In the genomic region with DNA sequence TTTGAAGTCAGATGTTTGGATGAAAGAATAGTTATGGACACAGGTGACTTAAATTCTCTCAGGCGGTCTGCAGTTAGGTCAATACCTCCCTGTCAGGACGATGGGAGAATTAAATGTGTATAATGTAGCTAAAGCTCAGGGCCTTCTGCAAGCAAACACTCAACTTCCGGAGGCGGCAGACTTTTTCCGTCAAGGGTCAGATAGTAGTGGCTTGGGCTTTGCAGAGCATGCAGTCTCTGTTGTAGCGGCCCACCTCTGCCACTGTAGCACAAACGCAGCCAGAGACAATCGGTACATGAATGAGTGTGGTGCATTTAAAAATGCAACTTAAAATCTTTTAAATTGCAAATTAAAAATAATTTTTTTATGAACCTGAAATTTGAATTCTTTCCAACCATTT, we compare ENCODE assay signal across 14 cellular contexts. TPM values are rescaled to one million over a fixed set of nuclear protein-coding genes. Genes with fewer than 3 reads are reported as not detected.
DNase-seq lines count a peak whose midpoint lies in the region; ATAC-seq and TF ChIP-seq lines count a peak whose summit lies in the region.
"Had no signal": no experiment of that assay in that cellular context is flagged by ENCODE, and none has a peak within 500 bp of the region (broad histone marks: within the 10 kb centered on the region; RNA-seq: fewer than 3 reads in every experiment).

No MANE protein-coding gene starts in this region.

- H3K36me3 ChIP-seq in GM23338 (ENCODE audit: insufficient read depth) (no peaks in the 10 kb centered on the region), gastrocnemius medialis (no peaks in the 10 kb centered on the region), endodermal cell (ENCODE audit: control insufficient read depth, insufficient read depth, low read length) (no peaks in the 10 kb centered on the region)
- H3K36me3 ChIP-seq: heart left ventricle had no signal

- H3K27me3 Mint-ChIP-seq in activated CD8-positive, alpha-beta memory T cell treated with anti-CD3 and anti-CD28 coated beads, Interleukin-2, amount 10 ng/mL, durations not matched to agents 7 days and 5 days: peaks cover 3% of the 10 kb centered on the region
- H3K27me3 Mint-ChIP-seq in GM23338 (ENCODE audit: insufficient read depth, low read depth, poor library complexity) (no peaks in the 10 kb centered on the region), naive B cell (peaks cover 0 to 8% (median 0%) of the 10 kb centered on the region in 3 donors), endodermal cell (ENCODE audit: insufficient read depth) (no peaks in the 10 kb centered on the region)
- no peaks in the 10 kb centered on the region for H3K27me3 Mint-ChIP-seq in activated CD4-positive, alpha-beta memory T cell treated with anti-CD3 and anti-CD28 coated beads, Interleukin-2, amount 10 ng/mL, durations not matched to agents 7 days and 5 days
- H3K27me3 Mint-ChIP-seq: central memory CD8-positive, alpha-beta T cell had no signal

- H3K27me3 ChIP-seq in GM23338 (ENCODE audit: insufficient read depth): no peaks in the 10 kb centered on the region
- no peaks in the 10 kb centered on the region for H3K27me3 ChIP-seq in gastrocnemius medialis
- no peaks in the 10 kb centered on the region for H3K27me3 ChIP-seq in endodermal cell (ENCODE audit: control insufficient read depth, insufficient read depth, low read length, poor library complexity, severe bottlenecking)
- H3K27me3 ChIP-seq: heart left ventricle had no signal

- WGBS in endodermal cell (ENCODE audit: insufficient coverage in 1 of 2, insufficient read length in 1 of 2), 2 experiments: 94 to 96% methylated on average over 5 to 6 of the region's 8 CpGs

- no peak overlapping the region for H3K4me3 ChIP-seq in GM23338
- H3K4me3 ChIP-seq in gastrocnemius medialis: no peak overlapping the region
- H3K4me3 ChIP-seq in endodermal cell (ENCODE audit: low read length): no peak overlapping the region
- H3K4me3 ChIP-seq: A549, heart left ventricle had no signal

- TF ChIP-seq CTCF in GM23338 (conservative IDR thresholded peaks at IDR 0.05; ENCODE audit: low read depth in 2 of 2) (no peak), gastrocnemius medialis (IDR thresholded peaks at IDR 0.05 in 4 of 5, conservative IDR thresholded peaks at IDR 0.05 in 1 of 5) (no peak), endodermal cell (conservative IDR thresholded peaks at IDR 0.05) (no peak)

- in situ Hi-C loops in gastrocnemius medialis (cut with MboI; ENCODE audit: low sequenced_read_pairs in 4 of 4): no loop called here

- no peak overlapping the region for H3K9ac ChIP-seq in endodermal cell (ENCODE audit: extremely low read depth, low read length, poor library complexity, severe bottlenecking)

- CTCF ChIA-PET in activated CD8-positive, alpha-beta memory T cell treated with anti-CD3 and anti-CD28 coated beads, Interleukin-2, amount 10 ng/mL, durations not matched to agents 7 days and 5 days (lab: Charles Lee): interaction anchor here (1.5 to 3.4 kb wide), 4 partner anchors 11 to 109 kb away, joined by 3 to 17 read pairs (median 6); no protein-coding TSS in a partner anchor
- CTCF ChIA-PET in activated CD4-positive, alpha-beta memory T cell treated with anti-CD3 and anti-CD28 coated beads, Interleukin-2, amount 10 ng/mL, durations not matched to agents 7 days and 5 days (lab: Charles Lee): interaction anchor here (0.6 to 2.7 kb wide), 4 partner anchors 10 to 114 kb away, joined by 3 to 11 read pairs (median 5); no protein-coding TSS in a partner anchor

- 0 out of 2 replicates have a peak, but pooled peaks cover 3% of the 10 kb centered on the region for H4K20me1 ChIP-seq in GM23338 (replicated peaks; ENCODE audit: insufficient read depth)

- DNase-seq in activated CD8-positive, alpha-beta memory T cell treated with anti-CD3 and anti-CD28 coated beads, Interleukin-2, amount 10 ng/mL, durations not matched to agents 7 days and 5 days: peak; percentile 65
- no peak for DNase-seq in activated CD8-positive, alpha-beta memory T cell treated with anti-CD3 and anti-CD28 coated beads, Interleukin-2, amount 50 U/mL, for 48 hours
- no peak for DNase-seq in GM23338 (ENCODE audit: low spot score)
- DNase-seq in activated CD4-positive, alpha-beta memory T cell treated with anti-CD3 and anti-CD28 coated beads, Interleukin-2, amount 10 ng/mL, durations not matched to agents 7 days and 5 days: no peak
- no peak for DNase-seq in naive B cell
- no peak for DNase-seq in gastrocnemius medialis
- DNase-seq in endodermal cell: no peak
- DNase-seq: activated CD4-positive, CD25-positive, alpha-beta regulatory T cell treated with anti-CD3 and anti-CD28 coated beads, Interleukin-2, amount 50 U/mL, for 72 hours; NCI-H2171 had no signal

- H2AFZ ChIP-seq in GM23338: no peak overlapping the region

- H3K36me3 Mint-ChIP-seq in activated CD8-positive, alpha-beta memory T cell treated with anti-CD3 and anti-CD28 coated beads, Interleukin-2, amount 10 ng/mL, durations not matched to agents 7 days and 5 days: no peaks in the 10 kb centered on the region
- H3K36me3 Mint-ChIP-seq in GM23338 (ENCODE audit: low read depth): no peaks in the 10 kb centered on the region
- no peaks in the 10 kb centered on the region for H3K36me3 Mint-ChIP-seq in activated CD4-positive, alpha-beta memory T cell treated with anti-CD3 and anti-CD28 coated beads, Interleukin-2, amount 10 ng/mL, durations not matched to agents 7 days and 5 days (ENCODE audit: low read depth)
- no peaks in the 10 kb centered on the region for H3K36me3 Mint-ChIP-seq in naive B cell
- no peaks in the 10 kb centered on the region for H3K36me3 Mint-ChIP-seq in endodermal cell (ENCODE audit: low read depth)

- H3K4me1 ChIP-seq in GM23338 (ENCODE audit: insufficient read depth) (no peaks in the 10 kb centered on the region), gastrocnemius medialis (no peaks in the 10 kb centered on the region), endodermal cell (ENCODE audit: control insufficient read depth, insufficient read depth, low read length) (no peaks in the 10 kb centered on the region)
- H3K4me1 ChIP-seq: A549 had no signal

- H3K79me2 ChIP-seq in GM23338 (replicated peaks; ENCODE audit: insufficient read depth): peaks cover 6% of the 10 kb centered on the region; the same call in 1 of the 2 replicates

- intact Hi-C loops in gastrocnemius medialis (cut with DNase I; ENCODE audit: low total_unique reads): no loop called here

- H3K27ac ChIP-seq in GM23338 (ENCODE audit: low read depth) (no peak overlapping the region), gastrocnemius medialis (no peak overlapping the region), endodermal cell (ENCODE audit: low read depth, low read length) (no peak overlapping the region)
- H3K27ac ChIP-seq: A549, heart left ventricle had no signal

- no peaks in the 10 kb centered on the region for H3K9me3 ChIP-seq in gastrocnemius medialis
- no peaks in the 10 kb centered on the region for H3K9me3 ChIP-seq in endodermal cell (ENCODE audit: control insufficient read depth, low read length)
- H3K9me3 ChIP-seq: A549, heart left ventricle had no signal

- peak overlapping the region; percentile 8 for H3K4me3 Mint-ChIP-seq in activated CD8-positive, alpha-beta memory T cell treated with anti-CD3 and anti-CD28 coated beads, Interleukin-2, amount 10 ng/mL, durations not matched to agents 7 days and 5 days
- no peak overlapping the region for H3K4me3 Mint-ChIP-seq in GM23338
- no peak overlapping the region for H3K4me3 Mint-ChIP-seq in activated CD4-positive, alpha-beta memory T cell treated with anti-CD3 and anti-CD28 coated beads, Interleukin-2, amount 10 ng/mL, durations not matched to agents 7 days and 5 days
- peak overlapping the region in 4 of 8 donors; percentile 6 to 48 (median 19) for H3K4me3 Mint-ChIP-seq in naive B cell
- H3K4me3 Mint-ChIP-seq in endodermal cell: no peak overlapping the region
- H3K4me3 Mint-ChIP-seq: central memory CD8-positive, alpha-beta T cell; nephron had no signal

- peak; percentile 62 for ATAC-seq in activated CD8-positive, alpha-beta memory T cell treated with anti-CD3 and anti-CD28 coated beads, Interleukin-2, amount 10 ng/mL, durations not matched to agents 7 days and 5 days
- ATAC-seq in GM23338 (peak; percentile 28; the same call in 2 of the 3 replicates), naive B cell (ENCODE audit: low read depth in 2 of 2) (peak; percentile 16 to 35), gastrocnemius medialis (no peak), HG02571 (IDR thresholded peaks at IDR 0.05; ENCODE audit: unreplicated experiment) (no peak)
- ATAC-seq: A549 had no signal

- H3K4me1 Mint-ChIP-seq in activated CD8-positive, alpha-beta memory T cell treated with anti-CD3 and anti-CD28 coated beads, Interleukin-2, amount 10 ng/mL, durations not matched to agents 7 days and 5 days: peaks cover 31% of the 10 kb centered on the region
- H3K4me1 Mint-ChIP-seq in GM23338 (peaks cover 5% of the 10 kb centered on the region; the same call in 2 of the 3 replicates), naive B cell (peaks cover 18 to 36% (median 34%) of the 10 kb centered on the region in 3 donors), endodermal cell (peaks cover 5% of the 10 kb centered on the region)
- H3K4me1 Mint-ChIP-seq in activated CD4-positive, alpha-beta memory T cell treated with anti-CD3 and anti-CD28 coated beads, Interleukin-2, amount 10 ng/mL, durations not matched to agents 7 days and 5 days: peaks cover 29% of the 10 kb centered on the region
- H3K4me1 Mint-ChIP-seq: nephron had no signal

- POLR2A ChIA-PET in activated CD4-positive, alpha-beta memory T cell treated with anti-CD3 and anti-CD28 coated beads, Interleukin-2, amount 10 ng/mL, durations not matched to agents 7 days and 5 days (lab: Charles Lee): interaction anchor here (0.9 to 2.7 kb wide), 2 partner anchors 11 to 18 kb away, joined by 3 to 7 read pairs; no protein-coding TSS in a partner anchor

- H3F3A ChIP-seq in GM23338 (replicated peaks; ENCODE audit: low read depth): no peaks in the 10 kb centered on the region

- no peak for TF ChIP-seq POLR2A in gastrocnemius medialis (IDR thresholded peaks at IDR 0.05)

- no peak overlapping the region for H3K4me2 ChIP-seq in GM23338
- H3K4me2 ChIP-seq: A549 had no signal

- peak overlapping the region; percentile 83 for H3K27ac Mint-ChIP-seq in activated CD8-positive, alpha-beta memory T cell treated with anti-CD3 and anti-CD28 coated beads, Interleukin-2, amount 10 ng/mL, durations not matched to agents 7 days and 5 days
- H3K27ac Mint-ChIP-seq in GM23338 (no peak overlapping the region), naive B cell (peak overlapping the region in 1 of 6 donors; percentile 81), endodermal cell (no peak overlapping the region)
- H3K27ac Mint-ChIP-seq in activated CD4-positive, alpha-beta memory T cell treated with anti-CD3 and anti-CD28 coated beads, Interleukin-2, amount 10 ng/mL, durations not matched to agents 7 days and 5 days: peak overlapping the region; percentile 65

- no peaks in the 10 kb centered on the region for H3K9me3 Mint-ChIP-seq in activated CD8-positive, alpha-beta memory T cell treated with anti-CD3 and anti-CD28 coated beads, Interleukin-2, amount 10 ng/mL, durations not matched to agents 7 days and 5 days (ENCODE audit: low read depth)
- no peaks in the 10 kb centered on the region for H3K9me3 Mint-ChIP-seq in GM23338
- H3K9me3 Mint-ChIP-seq in activated CD4-positive, alpha-beta memory T cell treated with anti-CD3 and anti-CD28 coated beads, Interleukin-2, amount 10 ng/mL, durations not matched to agents 7 days and 5 days: no peaks in the 10 kb centered on the region
- H3K9me3 Mint-ChIP-seq in naive B cell: no peaks in the 10 kb centered on the region
- no peaks in the 10 kb centered on the region for H3K9me3 Mint-ChIP-seq in endodermal cell
- H3K9me3 Mint-ChIP-seq: central memory CD8-positive, alpha-beta T cell; nephron had no signal

- H3K9me2 ChIP-seq in GM23338 (ENCODE audit: insufficient read depth): no peaks in the 10 kb centered on the region

RNA-seq across cellular contexts. Expression of gene CMTM8, which starts 47.4 kb away (rescaled TPM):
- total RNA-seq in activated CD8-positive, alpha-beta memory T cell treated with anti-CD3 and anti-CD28 coated beads, Interleukin-2, amount 10 ng/mL, durations not matched to agents 7 days and 5 days: 1 to 10 TPM; 4.0 to 4.4 TPM
- 14.3 and 24.5 TPM in 2 replicates for total RNA-seq in GM23338 (2014; rRNA removed; shearing (Covaris generic))
- polyA plus RNA-seq in GM23338 (2016; fragmentation: Nextera tagmentation; extraction: Ambion mirVana) (19.9 and 22.2 TPM in 2 replicates), naive B cell (ENCODE audit: low read depth in 6 of 6) (1 to 10 TPM in 1 of 6 donors, under 1 TPM in 4, not detected in 1; 0.44 to 1.3 (median 0.53) TPM)
- total RNA-seq in activated CD4-positive, alpha-beta memory T cell treated with anti-CD3 and anti-CD28 coated beads, Interleukin-2, amount 10 ng/mL, durations not matched to agents 7 days and 5 days: 1 to 10 TPM; 5.7 to 6.2 TPM
- total RNA-seq in gastrocnemius medialis (1 to 10 TPM; 1.4 to 4.1 (median 2.9) TPM), endodermal cell (10 to 100 TPM in 1 of 2 donors, 1 to 10 TPM in 1; 5.8 to 11.6 TPM)
- 6.5 TPM for polyA plus RNA-seq in endodermal cell (2013, experiment 1 of 2)
- polyA plus RNA-seq in endodermal cell (2013, experiment 2 of 2): 5.8 TPM

Comparison
In these comparisons a context has a peak if more than half of its experiments do, and no peak if none do; other contexts are left out.
1. ATAC-seq: peak in activated CD8-positive, alpha-beta memory T cell treated with anti-CD3 and anti-CD28 coated beads, Interleukin-2, amount 10 ng/mL, durations not matched to agents 7 days and 5 days (single experiment), GM23338 (single experiment) and naive B cell (2 of 2); none in gastrocnemius medialis (0 of 2) and HG02571 (single experiment).
2. H3K27ac Mint-ChIP-seq: peak in activated CD8-positive, alpha-beta memory T cell treated with anti-CD3 and anti-CD28 coated beads, Interleukin-2, amount 10 ng/mL, durations not matched to agents 7 days and 5 days (single experiment) and activated CD4-positive, alpha-beta memory T cell treated with anti-CD3 and anti-CD28 coated beads, Interleukin-2, amount 10 ng/mL, durations not matched to agents 7 days and 5 days (single experiment); none in GM23338 (single experiment) and endodermal cell (single experiment).